In the genomic region with DNA sequence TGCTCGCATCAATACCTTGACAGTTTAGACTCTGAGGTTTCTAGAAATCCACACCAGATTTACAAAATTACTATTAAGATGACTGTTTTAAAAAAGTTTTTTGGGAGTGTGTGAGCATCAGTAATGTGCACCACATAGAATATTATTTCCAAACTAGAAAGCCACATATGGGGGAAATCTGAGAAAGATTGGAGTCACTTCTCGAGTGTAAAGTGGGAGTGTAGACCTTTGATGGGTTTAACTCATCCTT, we compare ENCODE assay signal across 10 cellular contexts. TPM values are rescaled to one million over a fixed set of nuclear protein-coding genes. Genes with fewer than 3 reads are reported as not detected.
A peak's percentile ranks its signal among the peaks of the same experiment; 100 is the strongest.
DNase-seq lines count a peak whose midpoint lies in the region; ATAC-seq, FAIRE-seq and TF ChIP-seq lines count a peak whose summit lies in the region.
"Had no signal": no experiment of that assay in that cellular context is flagged by ENCODE, and none has a peak within 500 bp of the region (broad histone marks: within the 10 kb centered on the region; RNA-seq: fewer than 3 reads in every experiment).

No MANE protein-coding gene starts in this region.

- H3K9me3 Mint-ChIP-seq in activated naive CD8-positive, alpha-beta T cell treated with anti-CD3 and anti-CD28 coated beads for 36 hours = no peaks in the 10 kb centered on the region
- H3K9me3 Mint-ChIP-seq in natural killer cell = no peaks in the 10 kb centered on the region

- H3K4me2 ChIP-seq in BLaER1 treated with 17β-estradiol and CSF1 and Interleukin-3, amounts not matched to agents 10 nM and 100 nM = peak overlapping the region; percentile 90 to 99 (median 96)

- H3K4me1 ChIP-seq in BLaER1 treated with 17β-estradiol and CSF1 and Interleukin-3, amounts not matched to agents 10 nM and 100 nM = peaks cover 0 to 15% (median 10%) of the 10 kb centered on the region in 10 experiments; a peak in 18 of 20 replicates

- peaks cover 6% of the 10 kb centered on the region for H3K4me1 Mint-ChIP-seq in activated naive CD8-positive, alpha-beta T cell treated with anti-CD3 and anti-CD28 coated beads for 36 hours
- H3K4me1 Mint-ChIP-seq in natural killer cell = no peaks in the 10 kb centered on the region

- H3K4me3 ChIP-seq in BLaER1 treated with 17β-estradiol and CSF1 and Interleukin-3, amounts not matched to agents 10 nM and 100 nM = peak overlapping the region; percentile 69 to 79 (median 74); a peak in 18 of 20 replicates

- intact Hi-C loops in natural killer cell (cut with micrococcal nuclease) = no loop called here

- H3K9ac ChIP-seq in BLaER1 treated with 17β-estradiol and CSF1 and Interleukin-3, amounts not matched to agents 10 nM and 100 nM = peak overlapping the region in 2 of 11 experiments; percentile 70 to 74; a peak in 3 of 22 replicates

- no peaks in the 10 kb centered on the region for H3K36me3 Mint-ChIP-seq in activated naive CD8-positive, alpha-beta T cell treated with anti-CD3 and anti-CD28 coated beads for 36 hours
- H3K36me3 Mint-ChIP-seq in natural killer cell = no peaks in the 10 kb centered on the region

- peak; percentile 23 for FAIRE-seq in GM19239 (lab: Jason Lieb, UNC)

- H3K27me3 ChIP-seq in BLaER1 treated with 17β-estradiol and CSF1 and Interleukin-3, amounts not matched to agents 10 nM and 100 nM = peaks cover 14 to 25% (median 21%) of the 10 kb centered on the region in 11 experiments

- peaks cover 49% of the 10 kb centered on the region for H3K27me3 Mint-ChIP-seq in activated naive CD8-positive, alpha-beta T cell treated with anti-CD3 and anti-CD28 coated beads for 36 hours
- peaks cover 18 to 20% of the 10 kb centered on the region in 2 donors for H3K27me3 Mint-ChIP-seq in natural killer cell (ENCODE audit: low read depth in 2 of 2)

- ATAC-seq in natural killer cell (no peak), HG02610 (IDR thresholded peaks at IDR 0.05; ENCODE audit: unreplicated experiment) (no peak), GM18873 (IDR thresholded peaks at IDR 0.05; ENCODE audit: low FRiP score, unreplicated experiment) (no peak), HG02870 (IDR thresholded peaks at IDR 0.05; ENCODE audit: unreplicated experiment) (no peak)

- H3K27ac Mint-ChIP-seq in activated naive CD8-positive, alpha-beta T cell treated with anti-CD3 and anti-CD28 coated beads for 36 hours = no peak overlapping the region
- no peak overlapping the region for H3K27ac Mint-ChIP-seq in natural killer cell

- no peak for TF ChIP-seq CTCF in natural killer cell (IDR thresholded peaks at IDR 0.05)

- DNase-seq in GM19239 (ENCODE audit: insufficient read length, low spot score) = no peak
- DNase-seq in activated naive CD8-positive, alpha-beta T cell treated with anti-CD3 and anti-CD28 coated beads for 36 hours = no peak
- DNase-seq in natural killer cell = no peak
- DNase-seq in DMS 273 treated with DMSO at 0.1 percent for 48 hours (lab: John Stamatoyannopoulos, UW) = no peak
- DNase-seq: cortex of kidney, NCI-H345 had no signal

- H3K9me3 ChIP-seq in BLaER1 treated with 17β-estradiol and CSF1 and Interleukin-3, amounts not matched to agents 10 nM and 100 nM (replicated peaks in 1 of 11) = no peaks in the 10 kb centered on the region

- H4K20me1 ChIP-seq in BLaER1 treated with 17β-estradiol and CSF1 and Interleukin-3, amounts not matched to agents 10 nM and 100 nM = no peaks in the 10 kb centered on the region

- no peak overlapping the region for H3K27ac ChIP-seq in BLaER1 treated with 17β-estradiol and CSF1 and Interleukin-3, amounts not matched to agents 10 nM and 100 nM

- H3K4me3 Mint-ChIP-seq in activated naive CD8-positive, alpha-beta T cell treated with anti-CD3 and anti-CD28 coated beads for 36 hours = peak overlapping the region; percentile 73
- H3K4me3 Mint-ChIP-seq in natural killer cell = peak overlapping the region; percentile 81

- H3K36me3 ChIP-seq in BLaER1 treated with 17β-estradiol and CSF1 and Interleukin-3, amounts not matched to agents 10 nM and 100 nM = no peaks in the 10 kb centered on the region

RNA-seq across cellular contexts. Expression of a gene that starts 0.8 kb away (rescaled TPM):
- total RNA-seq in activated naive CD8-positive, alpha-beta T cell treated with anti-CD3 and anti-CD28 coated beads for 36 hours = 1 to 10 TPM; 6.3 to 8.1 TPM
- under 1 TPM; 0.13 to 0.45 (median 0.39) TPM for total RNA-seq in natural killer cell

RNA-seq across cellular contexts. Expression of a gene that starts 46.3 kb away (rescaled TPM):
- total RNA-seq in activated naive CD8-positive, alpha-beta T cell treated with anti-CD3 and anti-CD28 coated beads for 36 hours = 10 to 100 TPM; 43.7 to 47.2 TPM
- total RNA-seq in natural killer cell = 10 to 100 TPM; 81.9 to 93.8 (median 82.5) TPM

Comparison
In these comparisons a context has a peak if more than half of its experiments do, and no peak if none do; other contexts are left out.
1. RNA of a gene that starts 0.8 kb away (total RNA-seq): 6.3 to 8.1 TPM in activated naive CD8-positive, alpha-beta T cell treated with anti-CD3 and anti-CD28 coated beads for 36 hours; 0.13 to 0.45 TPM in natural killer cell; every median in the first group is over 4 times any median in the second.